In the genomic region with DNA sequence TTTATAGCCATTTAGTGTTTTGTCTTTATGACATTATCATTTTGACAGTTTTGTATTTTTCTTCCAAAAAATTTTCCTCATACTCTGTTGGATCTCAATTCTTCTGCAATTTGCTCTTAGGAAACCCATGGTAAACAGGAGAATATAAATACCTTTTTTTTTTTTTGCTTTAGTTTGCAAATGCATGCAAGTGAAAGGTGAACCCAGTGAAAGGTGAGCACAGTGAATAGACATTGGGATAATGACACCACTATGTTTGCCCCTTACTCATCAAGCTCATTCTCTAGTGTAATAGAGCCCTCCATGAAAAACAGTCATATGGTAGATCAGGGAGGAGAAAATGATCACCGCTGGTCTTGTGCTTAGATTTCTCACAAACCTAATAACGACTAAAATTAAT, we compare ENCODE assay signal across 2 cellular contexts.
TF ChIP-seq lines count a peak whose summit lies in the region.

No MANE protein-coding gene starts in this region.

TF ChIP-seq in GM23338, 12 proteins besides CTCF, POLR2A, EP300 and RAD21 (continued from another document):
- TF ChIP-seq, protein P1, sequence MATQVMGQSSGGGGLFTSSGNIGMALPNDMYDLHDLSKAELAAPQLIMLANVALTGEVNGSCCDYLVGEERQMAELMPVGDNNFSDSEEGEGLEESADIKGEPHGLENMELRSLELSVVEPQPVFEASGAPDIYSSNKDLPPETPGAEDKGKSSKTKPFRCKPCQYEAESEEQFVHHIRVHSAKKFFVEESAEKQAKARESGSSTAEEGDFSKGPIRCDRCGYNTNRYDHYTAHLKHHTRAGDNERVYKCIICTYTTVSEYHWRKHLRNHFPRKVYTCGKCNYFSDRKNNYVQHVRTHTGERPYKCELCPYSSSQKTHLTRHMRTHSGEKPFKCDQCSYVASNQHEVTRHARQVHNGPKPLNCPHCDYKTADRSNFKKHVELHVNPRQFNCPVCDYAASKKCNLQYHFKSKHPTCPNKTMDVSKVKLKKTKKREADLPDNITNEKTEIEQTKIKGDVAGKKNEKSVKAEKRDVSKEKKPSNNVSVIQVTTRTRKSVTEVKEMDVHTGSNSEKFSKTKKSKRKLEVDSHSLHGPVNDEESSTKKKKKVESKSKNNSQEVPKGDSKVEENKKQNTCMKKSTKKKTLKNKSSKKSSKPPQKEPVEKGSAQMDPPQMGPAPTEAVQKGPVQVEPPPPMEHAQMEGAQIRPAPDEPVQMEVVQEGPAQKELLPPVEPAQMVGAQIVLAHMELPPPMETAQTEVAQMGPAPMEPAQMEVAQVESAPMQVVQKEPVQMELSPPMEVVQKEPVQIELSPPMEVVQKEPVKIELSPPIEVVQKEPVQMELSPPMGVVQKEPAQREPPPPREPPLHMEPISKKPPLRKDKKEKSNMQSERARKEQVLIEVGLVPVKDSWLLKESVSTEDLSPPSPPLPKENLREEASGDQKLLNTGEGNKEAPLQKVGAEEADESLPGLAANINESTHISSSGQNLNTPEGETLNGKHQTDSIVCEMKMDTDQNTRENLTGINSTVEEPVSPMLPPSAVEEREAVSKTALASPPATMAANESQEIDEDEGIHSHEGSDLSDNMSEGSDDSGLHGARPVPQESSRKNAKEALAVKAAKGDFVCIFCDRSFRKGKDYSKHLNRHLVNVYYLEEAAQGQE (IDR thresholded peaks at IDR 0.05; ENCODE audit: unreplicated experiment) = no peak
- TF ChIP-seq EZH2 (IDR thresholded peaks at IDR 0.05; ENCODE audit: low read depth, unreplicated experiment) = no peak
- no peak for TF ChIP-seq EZH2phosphoT487 (IDR thresholded peaks at IDR 0.05; ENCODE audit: unreplicated experiment)
- no peak for TF ChIP-seq NANOG (IDR thresholded peaks at IDR 0.05; ENCODE audit: borderline replicate concordance)
- no peak for TF ChIP-seq ZNF331 (CRISPR knock-in tag; IDR thresholded peaks at IDR 0.05; ENCODE audit: low read depth)
- no peak for TF ChIP-seq ZNF114 (CRISPR knock-in tag; IDR thresholded peaks at IDR 0.05)
- no peak for TF ChIP-seq CREB1 (CRISPR knock-in tag; IDR thresholded peaks at IDR 0.05; ENCODE audit: low read depth)
- TF ChIP-seq, protein P2, sequence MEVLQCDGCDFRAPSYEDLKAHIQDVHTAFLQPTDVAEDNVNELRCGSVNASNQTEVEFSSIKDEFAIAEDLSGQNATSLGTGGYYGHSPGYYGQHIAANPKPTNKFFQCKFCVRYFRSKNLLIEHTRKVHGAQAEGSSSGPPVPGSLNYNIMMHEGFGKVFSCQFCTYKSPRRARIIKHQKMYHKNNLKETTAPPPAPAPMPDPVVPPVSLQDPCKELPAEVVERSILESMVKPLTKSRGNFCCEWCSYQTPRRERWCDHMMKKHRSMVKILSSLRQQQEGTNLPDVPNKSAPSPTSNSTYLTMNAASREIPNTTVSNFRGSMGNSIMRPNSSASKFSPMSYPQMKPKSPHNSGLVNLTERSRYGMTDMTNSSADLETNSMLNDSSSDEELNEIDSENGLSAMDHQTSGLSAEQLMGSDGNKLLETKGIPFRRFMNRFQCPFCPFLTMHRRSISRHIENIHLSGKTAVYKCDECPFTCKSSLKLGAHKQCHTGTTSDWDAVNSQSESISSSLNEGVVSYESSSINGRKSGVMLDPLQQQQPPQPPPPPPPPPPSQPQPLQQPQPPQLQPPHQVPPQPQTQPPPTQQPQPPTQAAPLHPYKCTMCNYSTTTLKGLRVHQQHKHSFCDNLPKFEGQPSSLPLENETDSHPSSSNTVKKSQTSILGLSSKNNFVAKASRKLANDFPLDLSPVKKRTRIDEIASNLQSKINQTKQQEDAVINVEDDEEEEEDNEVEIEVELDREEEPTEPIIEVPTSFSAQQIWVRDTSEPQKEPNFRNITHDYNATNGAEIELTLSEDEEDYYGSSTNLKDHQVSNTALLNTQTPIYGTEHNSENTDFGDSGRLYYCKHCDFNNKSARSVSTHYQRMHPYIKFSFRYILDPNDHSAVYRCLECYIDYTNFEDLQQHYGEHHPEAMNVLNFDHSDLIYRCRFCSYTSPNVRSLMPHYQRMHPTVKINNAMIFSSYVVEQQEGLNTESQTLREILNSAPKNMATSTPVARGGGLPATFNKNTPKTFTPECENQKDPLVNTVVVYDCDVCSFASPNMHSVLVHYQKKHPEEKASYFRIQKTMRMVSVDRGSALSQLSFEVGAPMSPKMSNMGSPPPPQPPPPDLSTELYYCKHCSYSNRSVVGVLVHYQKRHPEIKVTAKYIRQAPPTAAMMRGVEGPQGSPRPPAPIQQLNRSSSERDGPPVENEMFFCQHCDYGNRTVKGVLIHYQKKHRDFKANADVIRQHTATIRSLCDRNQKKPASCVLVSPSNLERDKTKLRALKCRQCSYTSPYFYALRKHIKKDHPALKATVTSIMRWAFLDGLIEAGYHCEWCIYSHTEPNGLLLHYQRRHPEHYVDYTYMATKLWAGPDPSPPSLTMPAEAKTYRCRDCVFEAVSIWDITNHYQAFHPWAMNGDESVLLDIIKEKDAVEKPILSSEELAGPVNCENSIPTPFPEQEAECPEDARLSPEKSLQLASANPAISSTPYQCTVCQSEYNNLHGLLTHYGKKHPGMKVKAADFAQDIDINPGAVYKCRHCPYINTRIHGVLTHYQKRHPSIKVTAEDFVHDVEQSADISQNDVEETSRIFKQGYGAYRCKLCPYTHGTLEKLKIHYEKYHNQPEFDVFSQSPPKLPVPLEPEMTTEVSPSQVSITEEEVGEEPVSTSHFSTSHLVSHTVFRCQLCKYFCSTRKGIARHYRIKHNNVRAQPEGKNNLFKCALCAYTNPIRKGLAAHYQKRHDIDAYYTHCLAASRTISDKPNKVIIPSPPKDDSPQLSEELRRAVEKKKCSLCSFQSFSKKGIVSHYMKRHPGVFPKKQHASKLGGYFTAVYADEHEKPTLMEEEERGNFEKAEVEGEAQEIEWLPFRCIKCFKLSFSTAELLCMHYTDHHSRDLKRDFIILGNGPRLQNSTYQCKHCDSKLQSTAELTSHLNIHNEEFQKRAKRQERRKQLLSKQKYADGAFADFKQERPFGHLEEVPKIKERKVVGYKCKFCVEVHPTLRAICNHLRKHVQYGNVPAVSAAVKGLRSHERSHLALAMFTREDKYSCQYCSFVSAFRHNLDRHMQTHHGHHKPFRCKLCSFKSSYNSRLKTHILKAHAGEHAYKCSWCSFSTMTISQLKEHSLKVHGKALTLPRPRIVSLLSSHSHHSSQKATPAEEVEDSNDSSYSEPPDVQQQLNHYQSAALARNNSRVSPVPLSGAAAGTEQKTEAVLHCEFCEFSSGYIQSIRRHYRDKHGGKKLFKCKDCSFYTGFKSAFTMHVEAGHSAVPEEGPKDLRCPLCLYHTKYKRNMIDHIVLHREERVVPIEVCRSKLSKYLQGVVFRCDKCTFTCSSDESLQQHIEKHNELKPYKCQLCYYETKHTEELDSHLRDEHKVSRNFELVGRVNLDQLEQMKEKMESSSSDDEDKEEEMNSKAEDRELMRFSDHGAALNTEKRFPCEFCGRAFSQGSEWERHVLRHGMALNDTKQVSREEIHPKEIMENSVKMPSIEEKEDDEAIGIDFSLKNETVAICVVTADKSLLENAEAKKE (CRISPR knock-in tag; IDR thresholded peaks at IDR 0.05) = no peak
- TF ChIP-seq STAT1 (IDR thresholded peaks at IDR 0.05; ENCODE audit: unreplicated experiment) = no peak
- TF ChIP-seq, protein P3, sequence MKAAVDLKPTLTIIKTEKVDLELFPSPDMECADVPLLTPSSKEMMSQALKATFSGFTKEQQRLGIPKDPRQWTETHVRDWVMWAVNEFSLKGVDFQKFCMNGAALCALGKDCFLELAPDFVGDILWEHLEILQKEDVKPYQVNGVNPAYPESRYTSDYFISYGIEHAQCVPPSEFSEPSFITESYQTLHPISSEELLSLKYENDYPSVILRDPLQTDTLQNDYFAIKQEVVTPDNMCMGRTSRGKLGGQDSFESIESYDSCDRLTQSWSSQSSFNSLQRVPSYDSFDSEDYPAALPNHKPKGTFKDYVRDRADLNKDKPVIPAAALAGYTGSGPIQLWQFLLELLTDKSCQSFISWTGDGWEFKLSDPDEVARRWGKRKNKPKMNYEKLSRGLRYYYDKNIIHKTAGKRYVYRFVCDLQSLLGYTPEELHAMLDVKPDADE (IDR thresholded peaks at IDR 0.05) = no peak

TF ChIP-seq in WTC11, 78 proteins besides CTCF, POLR2A, EP300 and RAD21 (continued from another document):
- TF ChIP-seq, protein P4, sequence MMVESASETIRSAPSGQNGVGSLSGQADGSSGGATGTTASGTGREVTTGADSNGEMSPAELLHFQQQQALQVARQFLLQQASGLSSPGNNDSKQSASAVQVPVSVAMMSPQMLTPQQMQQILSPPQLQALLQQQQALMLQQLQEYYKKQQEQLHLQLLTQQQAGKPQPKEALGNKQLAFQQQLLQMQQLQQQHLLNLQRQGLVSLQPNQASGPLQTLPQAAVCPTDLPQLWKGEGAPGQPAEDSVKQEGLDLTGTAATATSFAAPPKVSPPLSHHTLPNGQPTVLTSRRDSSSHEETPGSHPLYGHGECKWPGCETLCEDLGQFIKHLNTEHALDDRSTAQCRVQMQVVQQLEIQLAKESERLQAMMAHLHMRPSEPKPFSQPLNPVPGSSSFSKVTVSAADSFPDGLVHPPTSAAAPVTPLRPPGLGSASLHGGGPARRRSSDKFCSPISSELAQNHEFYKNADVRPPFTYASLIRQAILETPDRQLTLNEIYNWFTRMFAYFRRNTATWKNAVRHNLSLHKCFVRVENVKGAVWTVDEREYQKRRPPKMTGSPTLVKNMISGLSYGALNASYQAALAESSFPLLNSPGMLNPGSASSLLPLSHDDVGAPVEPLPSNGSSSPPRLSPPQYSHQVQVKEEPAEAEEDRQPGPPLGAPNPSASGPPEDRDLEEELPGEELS (CRISPR knock-in tag; IDR thresholded peaks at IDR 0.05) = no peak
- TF ChIP-seq CBFB (CRISPR knock-in tag; IDR thresholded peaks at IDR 0.05; ENCODE audit: low read depth) (no peak), ETV6 (CRISPR knock-in tag; IDR thresholded peaks at IDR 0.05) (no peak), ZNF219 (CRISPR knock-in tag; IDR thresholded peaks at IDR 0.05; ENCODE audit: borderline replicate concordance) (no peak), ZNF317 (CRISPR knock-in tag; IDR thresholded peaks at IDR 0.05; ENCODE audit: borderline replicate concordance, low read depth) (no peak)
